In the genomic region with DNA sequence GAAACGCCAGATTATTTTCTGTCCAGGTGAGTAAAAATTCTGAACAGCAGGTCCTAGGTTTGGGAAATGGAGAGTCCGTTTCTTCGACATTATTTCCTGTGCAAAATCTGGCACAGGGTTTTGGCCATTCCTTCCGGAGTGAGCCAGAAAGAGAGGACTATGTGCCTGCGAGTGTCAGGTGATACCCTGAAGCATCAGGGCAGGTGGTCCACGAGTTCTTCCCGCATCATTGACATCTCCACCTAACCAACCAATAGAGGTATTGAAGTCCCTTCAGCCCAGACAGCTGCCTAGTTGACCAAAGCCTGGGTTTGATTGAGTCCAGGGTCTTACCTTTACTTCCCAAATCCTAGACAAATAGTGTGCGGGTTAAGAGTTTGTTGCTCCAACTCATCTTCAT, we compare ENCODE assay signal across 8 cellular contexts. TPM values are rescaled to one million over a fixed set of nuclear protein-coding genes. Genes with fewer than 3 reads are reported as not detected.
A peak's percentile ranks its signal among the peaks of the same experiment; 100 is the strongest.
DNase-seq lines count a peak whose midpoint lies in the region; ATAC-seq, FAIRE-seq and TF ChIP-seq lines count a peak whose summit lies in the region.

No MANE protein-coding gene starts in this region.

- H3K9me3 Mint-ChIP-seq in CD4-positive, CD25-positive, alpha-beta regulatory T cell = peaks cover 0 to 2% (median 0%) of the 10 kb centered on the region in 7 donors

- no peaks in the 10 kb centered on the region for H3K27me3 ChIP-seq in CD4-positive, CD25-positive, alpha-beta regulatory T cell (ENCODE audit: control insufficient read depth, insufficient read depth, low read length)
- H3K27me3 ChIP-seq in MG63 (no peaks in the 10 kb centered on the region), H1 (replicated peaks in 1 of 4; ENCODE audit: control insufficient read depth in 3 of 4, extremely low read depth in 1 of 4, insufficient read depth in 3 of 4, low read length in 3 of 4) (no peaks in the 10 kb centered on the region), neuronal stem cell (ENCODE audit: control insufficient read depth in 3 of 3, insufficient read depth in 3 of 3, low read depth in 1 of 3, low read length in 3 of 3) (no peaks in the 10 kb centered on the region)

- H2AFZ ChIP-seq in H1 (ENCODE audit: low read length) (no peak overlapping the region), neuronal stem cell (ENCODE audit: low read length) (no peak overlapping the region)

- no peaks in the 10 kb centered on the region for H3K9me3 ChIP-seq in CD4-positive, CD25-positive, alpha-beta regulatory T cell (ENCODE audit: control insufficient read depth in 2 of 2, low read length in 2 of 2)
- H3K9me3 ChIP-seq in MG63 (no peaks in the 10 kb centered on the region), H1 (ENCODE audit: insufficient read depth in 2 of 2, low read depth in 1 of 2, low read length in 1 of 2) (no peaks in the 10 kb centered on the region), neuronal stem cell (replicated peaks in 1 of 2; ENCODE audit: control insufficient read depth in 2 of 2, insufficient read depth in 1 of 2, low read depth in 1 of 2, low read length in 2 of 2) (no peaks in the 10 kb centered on the region)

- H4K91ac ChIP-seq in H1 (replicated peaks; ENCODE audit: insufficient read length, low read length) (no peak overlapping the region), neuronal stem cell (ENCODE audit: low read depth, low read length, poor library complexity) (no peak overlapping the region)

- peaks cover 4% of the 10 kb centered on the region for H3K79me1 ChIP-seq in H1 (ENCODE audit: low read depth, low read length)
- no peaks in the 10 kb centered on the region for H3K79me1 ChIP-seq in neuronal stem cell (ENCODE audit: low read depth, low read length)

- H2BK15ac ChIP-seq in H1 (ENCODE audit: low read length) (no peak overlapping the region), neuronal stem cell (ENCODE audit: low read length) (no peak overlapping the region)

- H4K5ac ChIP-seq in H1 (ENCODE audit: insufficient read length, low read depth, low read length) = no peak overlapping the region

- H3K36me3 Mint-ChIP-seq in CD4-positive, CD25-positive, alpha-beta regulatory T cell = peaks cover 16% of the 10 kb centered on the region

- H4K8ac ChIP-seq in H1 (ENCODE audit: extremely low read depth, insufficient read depth, low read length) (no peak overlapping the region), neuronal stem cell (ENCODE audit: low read depth, low read length) (no peak overlapping the region)

- peak overlapping the region; percentile 89 to 91 (median 90) for H3K27ac Mint-ChIP-seq in CD4-positive, CD25-positive, alpha-beta regulatory T cell

- H3K36me3 ChIP-seq in CD4-positive, CD25-positive, alpha-beta regulatory T cell (ENCODE audit: control insufficient read depth, insufficient read depth, low read length) = peaks cover 15% of the 10 kb centered on the region
- H3K36me3 ChIP-seq in MG63 = peaks cover 2% of the 10 kb centered on the region
- no peaks in the 10 kb centered on the region for H3K36me3 ChIP-seq in H1 (ENCODE audit: control insufficient read depth in 2 of 4, insufficient read depth in 4 of 4, low read length in 3 of 4)
- H3K36me3 ChIP-seq in neuronal stem cell (replicated peaks in 1 of 2; ENCODE audit: control insufficient read depth in 2 of 2, insufficient read depth in 2 of 2, low read length in 2 of 2) = peaks cover 2 to 14% of the 10 kb centered on the region in 2 donors

- H3K23me2 ChIP-seq in H1 (ENCODE audit: low read depth, low read length) = peaks cover 10% of the 10 kb centered on the region

- H3K14ac ChIP-seq in H1 (ENCODE audit: insufficient read length) (no peak overlapping the region), neuronal stem cell (ENCODE audit: low read length) (no peak overlapping the region)

- WGBS in H1 (ENCODE audit: extremely low coverage in 1 of 2, insufficient coverage in 1 of 2, insufficient read length in 1 of 2, insufficient replicate concordance in 2 of 2, low coverage in 1 of 2, low lambda C conversion rate in 2 of 2, missing lambda C conversion rate in 1 of 2), 2 experiments = 73% methylated on average over 8 of the region's 8 CpGs; no CpG with 5 or more reads in 1 of the 2 experiments
- WGBS in neuronal stem cell (ENCODE audit: extremely low coverage in 2 of 2, insufficient read length in 2 of 2, insufficient replicate concordance in 1 of 2), 2 donors = no CpG with 5 or more reads among the region's 8 CpGs

- no peaks in the 10 kb centered on the region for H4K20me1 ChIP-seq in H1 (replicated peaks in 1 of 2; ENCODE audit: control insufficient read depth in 1 of 2, insufficient read depth in 2 of 2, low read length in 2 of 2)

- no peak for DNase-seq in CD4-positive, CD25-positive, alpha-beta regulatory T cell
- no peak for DNase-seq in MG63
- no peak for DNase-seq in H1 (ENCODE audit: low read depth in 1 of 2, low spot score in 2 of 2)
- DNase-seq in neuronal stem cell (ENCODE audit: low spot score) = no peak
- no peak for DNase-seq in stimulated activated naive CD4-positive, alpha-beta T cell (lab: John Stamatoyannopoulos, UW)
- DNase-seq in ACHN = no peak

- H3K23ac ChIP-seq in H1 (ENCODE audit: insufficient read length) (no peak overlapping the region), neuronal stem cell (ENCODE audit: low read depth, low read length, poor library complexity) (no peak overlapping the region)

- no peak overlapping the region for H2BK5ac ChIP-seq in H1 (ENCODE audit: low read depth, low read length)
- H2BK5ac ChIP-seq in neuronal stem cell (ENCODE audit: low read length) = no peak overlapping the region

- TF ChIP-seq EP300 in H1 (IDR thresholded peaks at IDR 0.05; ENCODE audit: borderline replicate concordance in 1 of 2, low read depth in 2 of 2, low read length in 2 of 2) = no peak

- H3K27ac ChIP-seq in CD4-positive, CD25-positive, alpha-beta regulatory T cell (ENCODE audit: insufficient read depth, low read length, poor library complexity, severe bottlenecking) = peak overlapping the region; percentile 76
- H3K27ac ChIP-seq in H1 (ENCODE audit: low read depth, low read length) (no peak overlapping the region), neuronal stem cell (replicated peaks; ENCODE audit: low read length) (no peak overlapping the region)

- H3K4me2 ChIP-seq in H1 (ENCODE audit: insufficient read depth in 1 of 2, low read depth in 2 of 2, low read length in 2 of 2) = peak overlapping the region; percentile 54 to 73
- peak overlapping the region; percentile 72 for H3K4me2 ChIP-seq in neuronal stem cell (ENCODE audit: insufficient read depth, low read length, poor library complexity, severe bottlenecking)

- peaks cover 0 to 23% of the 10 kb centered on the region in 2 experiments; a peak in 3 of 4 replicates for H3K79me2 ChIP-seq in H1 (ENCODE audit: control insufficient read depth in 1 of 2, insufficient read depth in 2 of 2, low read length in 2 of 2)

- CTCF ChIA-PET in H1 (lab: Charles Lee; ENCODE audit: partially characterized antibody) = interaction anchor here (0.7 to 2.0 kb wide), 3 partner anchors 26 to 55 kb away, joined by 3 to 6 read pairs (median 3); no protein-coding TSS in a partner anchor

- no peak for ATAC-seq in CD4-positive, CD25-positive, alpha-beta regulatory T cell (ENCODE audit: low read depth in 2 of 2)
- no peak for ATAC-seq in HG02938 (IDR thresholded peaks at IDR 0.05; ENCODE audit: unreplicated experiment)
- no peak for ATAC-seq in GM21526 (IDR thresholded peaks at IDR 0.05; ENCODE audit: low FRiP score, unreplicated experiment)

- no peak for TF ChIP-seq CTCF in H1 (IDR thresholded peaks at IDR 0.05; ENCODE audit: control extremely low read depth in 1 of 3, insufficient read depth in 1 of 3, low read depth in 1 of 3, low read length in 3 of 3)

- H3K4me1 Mint-ChIP-seq in CD4-positive, CD25-positive, alpha-beta regulatory T cell = peaks cover 28 to 73% (median 59%) of the 10 kb centered on the region in 4 donors

- H3K4ac ChIP-seq in H1 (replicated peaks; ENCODE audit: insufficient read length, low read depth, low read length) (no peak overlapping the region), neuronal stem cell (ENCODE audit: low read length) (no peak overlapping the region)

- H2BK12ac ChIP-seq in H1 (ENCODE audit: low read depth, low read length) (no peak overlapping the region), neuronal stem cell (ENCODE audit: low read length) (no peak overlapping the region)

- peaks cover 44% of the 10 kb centered on the region for H3K4me1 ChIP-seq in CD4-positive, CD25-positive, alpha-beta regulatory T cell (ENCODE audit: control insufficient read depth, insufficient read depth, low read length, poor library complexity, severe bottlenecking)
- H3K4me1 ChIP-seq in H1 (replicated peaks in 1 of 4; ENCODE audit: control insufficient read depth in 3 of 4, insufficient read depth in 4 of 4, low read length in 3 of 4) = peaks cover 3 to 6% (median 5%) of the 10 kb centered on the region in 4 experiments; a peak in 5 of 7 replicates
- peaks cover 7 to 11% of the 10 kb centered on the region in 2 donors for H3K4me1 ChIP-seq in neuronal stem cell (ENCODE audit: control insufficient read depth in 2 of 2, insufficient read depth in 1 of 2, low read depth in 1 of 2, low read length in 2 of 2)

- no peak for TF ChIP-seq POLR2A in H1 (IDR thresholded peaks at IDR 0.05; ENCODE audit: control extremely low read depth in 1 of 2, low read depth in 2 of 2, low read length in 2 of 2)

- H3K18ac ChIP-seq in H1 (ENCODE audit: extremely low read depth, low read length) (no peak overlapping the region), neuronal stem cell (ENCODE audit: low read length) (no peak overlapping the region)

- no peak overlapping the region for H2BK20ac ChIP-seq in H1 (ENCODE audit: low read length)

- no peaks in the 10 kb centered on the region for H3K27me3 Mint-ChIP-seq in CD4-positive, CD25-positive, alpha-beta regulatory T cell

- peak overlapping the region; percentile 87 for H3K4me3 ChIP-seq in CD4-positive, CD25-positive, alpha-beta regulatory T cell (ENCODE audit: low read depth, low read length)
- H3K4me3 ChIP-seq in MG63 (peak overlapping the region; percentile 84), H1 (ENCODE audit: extremely low read depth in 1 of 4, insufficient read depth in 2 of 4, low read depth in 3 of 4, low read length in 4 of 4) (peak overlapping the region; percentile 75 to 85 (median 78)), neuronal stem cell (ENCODE audit: low read length in 2 of 2) (peak overlapping the region in 1 of 2 donors; percentile 53)

- TF ChIP-seq RAD21 in H1 (IDR thresholded peaks at IDR 0.05 in 1 of 2, conservative IDR thresholded peaks at IDR 0.05 in 1 of 2; ENCODE audit: low read depth in 2 of 2, low read length in 2 of 2) = no peak

- in situ Hi-C loops in ACHN (cut with HindIII; ENCODE audit: low pct_ligation_motif_present, low pct_unique_long_range_greater_than_20kb, low sequenced_read_pairs) = no loop called here

- H2AK5ac ChIP-seq in H1 (ENCODE audit: low read depth, low read length) (no peak overlapping the region), neuronal stem cell (ENCODE audit: low read depth, low read length) (no peak overlapping the region)

- POLR2A ChIA-PET in H1 (lab: Charles Lee; ENCODE audit: partially characterized antibody) = interaction anchor here (1.6 kb wide), 2 partner anchors 16 to 58 kb away, joined by 3 to 4 read pairs; a partner anchor contains a TSS

- no peak for FAIRE-seq in H1 (lab: Jason Lieb, UNC)

- H3K56ac ChIP-seq in H1 (replicated peaks; ENCODE audit: insufficient read length, low read depth, low read length) = no peak overlapping the region

- H2BK120ac ChIP-seq in H1 (replicated peaks; ENCODE audit: low read depth, low read length) (no peak overlapping the region), neuronal stem cell (ENCODE audit: low read depth, low read length) (no peak overlapping the region)

- H3K4me3 Mint-ChIP-seq in CD4-positive, CD25-positive, alpha-beta regulatory T cell = peak overlapping the region; percentile 86 to 91 (median 90)

- H3K9ac ChIP-seq in H1 (replicated peaks in 1 of 4; ENCODE audit: extremely low read depth in 1 of 4, low read depth in 3 of 4, low read length in 3 of 4) (peak overlapping the region in 1 of 4 experiments; percentile 64; a peak in 2 of 7 replicates), neuronal stem cell (ENCODE audit: low read depth, low read length, poor library complexity) (no peak overlapping the region)

RNA-seq across cellular contexts. Expression of a gene that starts 0.8 kb away (rescaled TPM):
- 23.1 TPM for total RNA-seq in CD4-positive, CD25-positive, alpha-beta regulatory T cell
- polyA plus RNA-seq in CD4-positive, CD25-positive, alpha-beta regulatory T cell = 10 to 100 TPM; 20.1 to 34.0 (median 25.4) TPM
- total RNA-seq in MG63 (2014; rRNA removed; shearing (Covaris generic); ENCODE audit: low replicate concordance) = 9.1 and 10.0 TPM in 2 replicates
- total RNA-seq in H1 (2021; fragmentation: NEBNext Ultra II Directional; extraction: Animal tissue kit (Norgen Biotek cat#: 25700)) = 11.2 and 15.0 TPM in 2 replicates
- 7.1 and 11.8 TPM in 2 replicates for polyA plus RNA-seq in H1 (2011; rRNA removed)
- polyA plus RNA-seq in H1 (2011; cell fraction: cytosol; rRNA removed) = 12.2 TPM
- polyA plus RNA-seq in H1 (2011; cell fraction: nucleus; rRNA removed) = 10.0 TPM
- polyA plus RNA-seq in H1 (2012, experiment 1 of 2) = 14.2 to 18.4 TPM (median 14.7 TPM) in 4 replicates
- polyA plus RNA-seq in H1 (2012, experiment 2 of 2) = 3.3 TPM
- 14.4 TPM for polyA plus RNA-seq in H1 (2013, experiment 1 of 2)
- 14.7 TPM for polyA plus RNA-seq in H1 (2013, experiment 2 of 2)
- polyA minus RNA-seq in H1 (2011; rRNA and poly(A)+ RNA removed) = 8.4 and 12.1 TPM in 2 replicates
- 5.9 TPM for polyA minus RNA-seq in H1 (2011; cell fraction: cytosol; rRNA and poly(A)+ RNA removed)
- polyA minus RNA-seq in H1 (2011; cell fraction: nucleus; rRNA and poly(A)+ RNA removed) = 5.6 TPM
- 25.2 TPM for polyA plus RNA-seq in neuronal stem cell (2013, experiment 1 of 2)
- polyA plus RNA-seq in neuronal stem cell (2013, experiment 2 of 2) = 23.6 TPM

RNA-seq across cellular contexts. Expression of a gene that starts 1.0 kb away (rescaled TPM):
- total RNA-seq in CD4-positive, CD25-positive, alpha-beta regulatory T cell = 182 TPM
- polyA plus RNA-seq in CD4-positive, CD25-positive, alpha-beta regulatory T cell = 10 to 100 TPM; 38.9 to 47.0 (median 41.9) TPM
- 19.7 and 24.3 TPM in 2 replicates for total RNA-seq in MG63 (2014; rRNA removed; shearing (Covaris generic); ENCODE audit: low replicate concordance)
- total RNA-seq in H1 (2021; fragmentation: NEBNext Ultra II Directional; extraction: Animal tissue kit (Norgen Biotek cat#: 25700)) = 34.0 and 37.7 TPM in 2 replicates
- polyA plus RNA-seq in H1 (2011; rRNA removed) = 22.5 and 28.3 TPM in 2 replicates
- 23.0 TPM for polyA plus RNA-seq in H1 (2011; cell fraction: cytosol; rRNA removed)
- 116 TPM for polyA plus RNA-seq in H1 (2011; cell fraction: nucleus; rRNA removed)
- 30.4 to 38.0 TPM (median 35.4 TPM) in 4 replicates for polyA plus RNA-seq in H1 (2012, experiment 1 of 2)
- polyA plus RNA-seq in H1 (2012, experiment 2 of 2) = 18.6 TPM
- polyA plus RNA-seq in H1 (2013, experiment 1 of 2) = 13.6 TPM
- polyA plus RNA-seq in H1 (2013, experiment 2 of 2) = 11.0 TPM
- 47.2 and 62.2 TPM in 2 replicates for polyA minus RNA-seq in H1 (2011; rRNA and poly(A)+ RNA removed)
- 26.9 TPM for polyA minus RNA-seq in H1 (2011; cell fraction: cytosol; rRNA and poly(A)+ RNA removed)
- polyA minus RNA-seq in H1 (2011; cell fraction: nucleus; rRNA and poly(A)+ RNA removed) = 63.2 TPM
- 20.2 TPM for polyA plus RNA-seq in neuronal stem cell (2013, experiment 1 of 2)
- 20.8 TPM for polyA plus RNA-seq in neuronal stem cell (2013, experiment 2 of 2)

RNA-seq across cellular contexts. Expression of a gene that starts 57.6 kb away (rescaled TPM):
- 49.5 TPM for total RNA-seq in CD4-positive, CD25-positive, alpha-beta regulatory T cell
- polyA plus RNA-seq in CD4-positive, CD25-positive, alpha-beta regulatory T cell = 10 to 100 TPM; 41.7 to 61.4 (median 57.0) TPM
- 23.1 and 25.0 TPM in 2 replicates for total RNA-seq in MG63 (2014; rRNA removed; shearing (Covaris generic); ENCODE audit: low replicate concordance)
- total RNA-seq in H1 (2021; fragmentation: NEBNext Ultra II Directional; extraction: Animal tissue kit (Norgen Biotek cat#: 25700)) = 94.5 and 97.2 TPM in 2 replicates
- polyA plus RNA-seq in H1 (2011; rRNA removed) = 34.5 and 43.7 TPM in 2 replicates
- polyA plus RNA-seq in H1 (2011; cell fraction: cytosol; rRNA removed) = 34.4 TPM
- 27.3 TPM for polyA plus RNA-seq in H1 (2011; cell fraction: nucleus; rRNA removed)
- 42.6 to 54.4 TPM (median 47.7 TPM) in 4 replicates for polyA plus RNA-seq in H1 (2012, experiment 1 of 2)
- polyA plus RNA-seq in H1 (2012, experiment 2 of 2) = 15.0 TPM
- polyA plus RNA-seq in H1 (2013, experiment 1 of 2) = 48.1 TPM
- polyA plus RNA-seq in H1 (2013, experiment 2 of 2) = 47.6 TPM
- polyA minus RNA-seq in H1 (2011; rRNA and poly(A)+ RNA removed) = 58.0 and 60.1 TPM in 2 replicates
- 40.1 TPM for polyA minus RNA-seq in H1 (2011; cell fraction: cytosol; rRNA and poly(A)+ RNA removed)
- 34.4 TPM for polyA minus RNA-seq in H1 (2011; cell fraction: nucleus; rRNA and poly(A)+ RNA removed)
- polyA plus RNA-seq in neuronal stem cell (2013, experiment 1 of 2) = 72.3 TPM
- polyA plus RNA-seq in neuronal stem cell (2013, experiment 2 of 2) = 74.4 TPM
